In the genomic region with DNA sequence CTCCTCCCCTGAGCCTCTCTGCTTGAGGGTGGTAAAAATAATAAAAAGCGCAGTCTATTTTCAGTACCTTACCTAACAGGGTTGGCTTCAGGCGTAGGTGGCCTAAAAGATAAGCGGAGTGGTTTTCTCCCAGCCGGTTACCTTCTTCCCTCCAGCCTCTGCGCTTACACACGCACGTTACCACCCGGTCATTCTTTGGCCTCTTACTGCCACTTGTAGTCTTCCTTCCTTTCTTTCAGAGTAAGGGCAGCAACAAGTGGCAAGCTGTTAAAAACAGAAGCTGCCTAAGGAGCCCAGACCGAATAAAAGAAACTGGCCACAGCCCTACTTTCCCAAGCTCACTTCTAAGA, we compare ENCODE assay signal across 12 cellular contexts. TPM values are rescaled to one million over a fixed set of nuclear protein-coding genes. Genes with fewer than 3 reads are reported as not detected.
DNase-seq lines count a peak whose midpoint lies in the region; ATAC-seq and TF ChIP-seq lines count a peak whose summit lies in the region.
"Had no signal": no experiment of that assay in that cellular context is flagged by ENCODE, and none has a peak within 500 bp of the region (broad histone marks: within the 10 kb centered on the region; RNA-seq: fewer than 3 reads in every experiment).

No MANE protein-coding gene starts in this region.

- no peaks in the 10 kb centered on the region for H3K36me3 ChIP-seq in ovary
- H3K36me3 ChIP-seq in OCI-LY7 (ENCODE audit: insufficient read depth, low read length) = peaks cover 3% of the 10 kb centered on the region; the same call in 1 of the 2 replicates

- peak overlapping the region; percentile 38 for H3K4me3 Mint-ChIP-seq in CD4-positive, alpha-beta T cell

- no peaks in the 10 kb centered on the region for H3K36me3 Mint-ChIP-seq in CD4-positive, alpha-beta T cell (ENCODE audit: low read depth)

- intact Hi-C loops in CD4-positive, alpha-beta T cell (cut with DNase I, micrococcal nuclease) = loop anchor here in 1 of 2 experiments (5.0 to 10.0 kb wide), 3 partner anchors 82 to 238 kb away; a partner anchor contains a TSS
- intact Hi-C loops in Right ventricle myocardium superior (cut with DNase I) = loop anchor here (10.0 kb wide), 1 partner anchor 129 kb away; no protein-coding TSS in a partner anchor
- intact Hi-C loops in ovary (cut with DNase I) = no loop called here
- intact Hi-C loops in posterior vena cava (cut with DNase I) = no loop called here
- intact Hi-C loops in OCI-LY7 (cut with micrococcal nuclease; ENCODE audit: unreplicated experiment) = loop anchor here (5.0 kb wide), 2 partner anchors 183 to 238 kb away; no protein-coding TSS in a partner anchor

- H2AFZ ChIP-seq in OCI-LY7 (ENCODE audit: low read length) = no peak overlapping the region

- H3K27me3 Mint-ChIP-seq in CD4-positive, alpha-beta T cell = peaks cover 16% of the 10 kb centered on the region

- TF ChIP-seq EP300 in ovary (IDR thresholded peaks at IDR 0.05) = no peak

- 6 to 10% (median 7%) methylated on average over 9 of the region's 9 CpGs for WGBS in ovary, 3 donors

- no peak overlapping the region for H3K27ac ChIP-seq in CD4-positive, alpha-beta T cell (ENCODE audit: low read depth, low read length)
- H3K27ac ChIP-seq in VCaP (peak overlapping the region; percentile 73), ovary (peak overlapping the region; percentile 58 to 73), OCI-LY7 (ENCODE audit: low read depth, low read length, poor library complexity, severe bottlenecking) (no peak overlapping the region)

- H3K9me3 Mint-ChIP-seq in CD4-positive, alpha-beta T cell = no peaks in the 10 kb centered on the region

- no peaks in the 10 kb centered on the region; the same call in 1 of the 2 replicates for H4K20me1 ChIP-seq in OCI-LY7 (ENCODE audit: insufficient read depth, low read length)

- peak overlapping the region; percentile 24 for H3K4me3 ChIP-seq in ovary
- H3K4me3 ChIP-seq in OCI-LY7 (ENCODE audit: low read depth, low read length, poor library complexity, severe bottlenecking) = no peak overlapping the region

- TF ChIP-seq CTCF in CD4-positive, alpha-beta T cell (IDR thresholded peaks at IDR 0.05) = no peak
- TF ChIP-seq CTCF in VCaP (conservative IDR thresholded peaks at IDR 0.05) (no peak), ovary (IDR thresholded peaks at IDR 0.05) (no peak), OCI-LY7 (conservative IDR thresholded peaks at IDR 0.05; ENCODE audit: low read length) (no peak)

- H3K4me1 ChIP-seq in ovary (ENCODE audit: insufficient read depth) = no peaks in the 10 kb centered on the region
- no peaks in the 10 kb centered on the region for H3K4me1 ChIP-seq in OCI-LY7 (ENCODE audit: insufficient read depth, low read length, poor library complexity, severe bottlenecking)

- no peak for DNase-seq in CD4-positive, alpha-beta T cell
- DNase-seq in Right ventricle myocardium superior = no peak
- peak in 3 of 5 donors; percentile 15 to 34 (median 20) for DNase-seq in ovary
- DNase-seq in posterior vena cava (ENCODE audit: low spot score) = no peak
- no peak for DNase-seq in OCI-LY7 (ENCODE audit: low spot score)
- DNase-seq in activated naive CD4-positive, alpha-beta T cell treated with Interleukin-2 at 50 U/mL for 16 hours = no peak
- DNase-seq: activated CD4-positive, alpha-beta T cell treated with anti-CD3 and anti-CD28 coated beads, Interleukin-2, amount 50 U/mL, for 1 hour; foreskin melanocyte; stimulated activated CD4-positive, alpha-beta T cell treated with anti-CD3 and anti-CD28 coated beads, Interleukin-2, amount 100 ng/mL, for 24 hours had no signal

- POLR2A ChIA-PET in CD4-positive, alpha-beta T cell (lab: Charles Lee) = interaction anchor here (0.9 kb wide), 1 partner anchor 108 kb away, joined by 3 read pairs; a partner anchor contains a TSS
- POLR2A ChIA-PET in OCI-LY7 (lab: Charles Lee) = interaction anchor here (0.6 kb wide), 2 partner anchors 224 to 1187 kb away, joined by 3 to 7 read pairs; no protein-coding TSS in a partner anchor

- ATAC-seq in CD4-positive, alpha-beta T cell (ENCODE audit: poor library complexity) = peak; percentile 25
- ATAC-seq in Right ventricle myocardium superior (ENCODE audit: poor library complexity) = peak; percentile 81
- ATAC-seq in HG03571 (IDR thresholded peaks at IDR 0.05; ENCODE audit: unreplicated experiment) = no peak

- no peak overlapping the region for H3K27ac Mint-ChIP-seq in CD4-positive, alpha-beta T cell

- H3K9me2 ChIP-seq in OCI-LY7 (ENCODE audit: insufficient read depth, low read length) = no peaks in the 10 kb centered on the region

- H3K79me2 ChIP-seq in OCI-LY7 (ENCODE audit: insufficient read depth, low read depth, low read length) = no peaks in the 10 kb centered on the region

- CTCF ChIA-PET in CD4-positive, alpha-beta T cell (lab: Charles Lee) = interaction anchor here (0.6 to 3.5 kb wide), 3 partner anchors 14 to 201 kb away, joined by 5 to 12 read pairs (median 5); a partner anchor contains a TSS
- CTCF ChIA-PET in OCI-LY7 (lab: Charles Lee; ENCODE audit: unreplicated experiment) = no interaction called here

- no peak overlapping the region for H3K4me2 ChIP-seq in OCI-LY7 (ENCODE audit: low read length)

- peaks cover 17% of the 10 kb centered on the region for H3K4me1 Mint-ChIP-seq in CD4-positive, alpha-beta T cell (ENCODE audit: low read depth)

- H3K9me3 ChIP-seq in CD4-positive, alpha-beta T cell (ENCODE audit: control insufficient read depth, low read length) = no peaks in the 10 kb centered on the region
- H3K9me3 ChIP-seq in ovary = no peaks in the 10 kb centered on the region
- no peaks in the 10 kb centered on the region for H3K9me3 ChIP-seq in OCI-LY7 (ENCODE audit: low read length)

- no TSS peak for BruUV-seq in OCI-LY7 (replicated peaks; lab: Mats Ljungman, UMichigan)

- no peaks in the 10 kb centered on the region for H3K27me3 ChIP-seq in CD4-positive, alpha-beta T cell (ENCODE audit: control insufficient read depth, insufficient read depth, low read length)
- H3K27me3 ChIP-seq in ovary = no peaks in the 10 kb centered on the region

- TF ChIP-seq POLR2A in ovary (IDR thresholded peaks at IDR 0.05) = no peak

RNA-seq across cellular contexts. Expression of a gene that starts 35.4 kb away (rescaled TPM):
- not detected for total RNA-seq in CD4-positive, alpha-beta T cell
- total RNA-seq in Right ventricle myocardium superior (not detected), ovary (1 to 10 TPM in 1 of 7 donors, under 1 TPM in 2, not detected in 4; 0.07 to 1.5 (median 0.43) TPM), posterior vena cava (not detected), OCI-LY7 (2022) (not detected in 2 replicates)
- not detected for polyA plus RNA-seq in ovary
- not detected in 2 replicates for total RNA-seq in OCI-LY7 (2014; rRNA removed; shearing (Covaris generic))
- polyA plus RNA-seq: BJ had no signal

RNA-seq across cellular contexts. Expression of a gene that starts 42.8 kb away (rescaled TPM):
- total RNA-seq in CD4-positive, alpha-beta T cell = not detected
- total RNA-seq in Right ventricle myocardium superior (not detected), ovary (under 1 TPM in 3 of 7 donors, not detected in 4; 0.12 to 0.23 (median 0.22) TPM), posterior vena cava (not detected), OCI-LY7 (2022) (not detected in 2 replicates)
- not detected for polyA plus RNA-seq in ovary
- not detected in 2 replicates for total RNA-seq in OCI-LY7 (2014; rRNA removed; shearing (Covaris generic))
- polyA plus RNA-seq: BJ had no signal

Comparison
In these comparisons a context has a peak if more than half of its experiments do, and no peak if none do; other contexts are left out.
1. DNase-seq: peak in ovary (3 of 5); none in CD4-positive, alpha-beta T cell (0 of 10), Right ventricle myocardium superior (single experiment), posterior vena cava (single experiment), OCI-LY7 (single experiment) and activated naive CD4-positive, alpha-beta T cell treated with Interleukin-2 at 50 U/mL for 16 hours (single experiment).
2. H3K27ac ChIP-seq: peak in VCaP (single experiment) and ovary (2 of 2); none in CD4-positive, alpha-beta T cell (single experiment) and OCI-LY7 (single experiment).
3. intact Hi-C loops: an anchor here in Right ventricle myocardium superior (10.0 kb wide) and OCI-LY7 (5.0 kb wide); none called in ovary and posterior vena cava.